Comparison of ENCODE assay signal across 1 cellular context in the genomic region with DNA sequence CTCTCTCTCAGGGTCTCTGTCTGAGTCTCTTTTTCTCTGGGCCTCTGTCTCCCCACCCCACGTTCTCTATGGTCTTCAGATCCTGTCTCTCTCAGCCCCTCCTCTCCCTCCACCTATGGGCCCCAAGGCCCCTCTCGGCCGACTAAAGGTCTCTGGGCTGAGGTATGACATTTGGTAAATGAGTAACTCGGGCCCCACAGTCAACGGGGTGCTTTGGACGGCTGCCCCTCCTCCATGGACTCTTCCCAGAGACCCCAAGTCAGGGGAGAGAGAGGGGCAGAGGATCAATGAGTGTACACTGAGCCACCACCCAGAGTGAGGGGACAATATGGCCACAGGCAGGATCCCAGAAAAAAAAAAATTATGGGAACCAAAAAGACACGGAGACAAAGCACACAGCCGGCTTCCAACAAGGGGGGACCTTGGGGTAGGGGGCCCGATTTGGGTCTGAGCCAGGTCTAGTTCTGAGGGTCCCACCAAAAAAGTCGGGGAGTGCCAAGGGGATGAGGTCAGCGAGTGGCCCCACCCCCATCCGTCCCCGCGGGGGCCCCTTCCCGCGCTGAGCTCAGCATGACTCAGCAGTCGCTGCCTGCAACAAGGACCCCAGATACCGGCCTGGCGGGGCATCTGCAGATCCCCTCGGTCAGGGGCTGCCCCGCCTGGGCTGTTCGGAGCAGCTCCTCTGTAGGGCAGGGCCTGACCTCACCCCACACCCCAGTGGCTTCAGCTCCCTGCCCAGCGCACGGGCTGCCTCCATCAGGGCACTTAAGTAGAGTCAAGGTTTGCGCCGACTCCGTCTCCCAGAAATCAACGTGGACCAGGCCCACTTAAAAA.
TF ChIP-seq lines count a peak whose summit lies in the region.

No MANE protein-coding gene starts in this region.

TF ChIP-seq in K562, 482 proteins besides CTCF, POLR2A, EP300 and RAD21 (continued from another document and continues in another):
- TF ChIP-seq, protein P1, sequence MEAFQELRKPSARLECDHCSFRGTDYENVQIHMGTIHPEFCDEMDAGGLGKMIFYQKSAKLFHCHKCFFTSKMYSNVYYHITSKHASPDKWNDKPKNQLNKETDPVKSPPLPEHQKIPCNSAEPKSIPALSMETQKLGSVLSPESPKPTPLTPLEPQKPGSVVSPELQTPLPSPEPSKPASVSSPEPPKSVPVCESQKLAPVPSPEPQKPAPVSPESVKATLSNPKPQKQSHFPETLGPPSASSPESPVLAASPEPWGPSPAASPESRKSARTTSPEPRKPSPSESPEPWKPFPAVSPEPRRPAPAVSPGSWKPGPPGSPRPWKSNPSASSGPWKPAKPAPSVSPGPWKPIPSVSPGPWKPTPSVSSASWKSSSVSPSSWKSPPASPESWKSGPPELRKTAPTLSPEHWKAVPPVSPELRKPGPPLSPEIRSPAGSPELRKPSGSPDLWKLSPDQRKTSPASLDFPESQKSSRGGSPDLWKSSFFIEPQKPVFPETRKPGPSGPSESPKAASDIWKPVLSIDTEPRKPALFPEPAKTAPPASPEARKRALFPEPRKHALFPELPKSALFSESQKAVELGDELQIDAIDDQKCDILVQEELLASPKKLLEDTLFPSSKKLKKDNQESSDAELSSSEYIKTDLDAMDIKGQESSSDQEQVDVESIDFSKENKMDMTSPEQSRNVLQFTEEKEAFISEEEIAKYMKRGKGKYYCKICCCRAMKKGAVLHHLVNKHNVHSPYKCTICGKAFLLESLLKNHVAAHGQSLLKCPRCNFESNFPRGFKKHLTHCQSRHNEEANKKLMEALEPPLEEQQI (IDR thresholded peaks at IDR 0.05): no peak
- TF ChIP-seq PHTF2 (CRISPR knock-in tag; IDR thresholded peaks at IDR 0.05) (peak; percentile 41; the same call in 1 of the 2 replicates), SMARCE1 (IDR thresholded peaks at IDR 0.05) (peak; percentile 96), ZMIZ1 (IDR thresholded peaks at IDR 0.05; ENCODE audit: low read depth in 2 of 2, low read length in 2 of 2) (peak in 1 of 2 experiments; percentile 54; a peak in 2 of 4 replicates), SRSF1 (IDR thresholded peaks at IDR 0.05; ENCODE audit: low read depth, low read length) (no peak), CBX8 (IDR thresholded peaks at IDR 0.05; ENCODE audit: borderline replicate concordance, extremely low read depth, low read depth, low read length, poor library complexity, severe bottlenecking) (no peak), RHOXF2B (CRISPR knock-in tag; conservative IDR thresholded peaks at IDR 0.05) (no peak), TRIM28 (IDR thresholded peaks at IDR 0.05) (peak; percentile 56; the same call in 1 of the 2 replicates), TGIF2 (CRISPR knock-in tag; IDR thresholded peaks at IDR 0.05) (no peak), GABPB1 (CRISPR knock-in tag; IDR thresholded peaks at IDR 0.05) (peak; percentile 61; the same call in 1 of the 2 replicates), TEAD2 (tag; IDR thresholded peaks at IDR 0.05) (no peak)
- TF ChIP-seq, protein P2, sequence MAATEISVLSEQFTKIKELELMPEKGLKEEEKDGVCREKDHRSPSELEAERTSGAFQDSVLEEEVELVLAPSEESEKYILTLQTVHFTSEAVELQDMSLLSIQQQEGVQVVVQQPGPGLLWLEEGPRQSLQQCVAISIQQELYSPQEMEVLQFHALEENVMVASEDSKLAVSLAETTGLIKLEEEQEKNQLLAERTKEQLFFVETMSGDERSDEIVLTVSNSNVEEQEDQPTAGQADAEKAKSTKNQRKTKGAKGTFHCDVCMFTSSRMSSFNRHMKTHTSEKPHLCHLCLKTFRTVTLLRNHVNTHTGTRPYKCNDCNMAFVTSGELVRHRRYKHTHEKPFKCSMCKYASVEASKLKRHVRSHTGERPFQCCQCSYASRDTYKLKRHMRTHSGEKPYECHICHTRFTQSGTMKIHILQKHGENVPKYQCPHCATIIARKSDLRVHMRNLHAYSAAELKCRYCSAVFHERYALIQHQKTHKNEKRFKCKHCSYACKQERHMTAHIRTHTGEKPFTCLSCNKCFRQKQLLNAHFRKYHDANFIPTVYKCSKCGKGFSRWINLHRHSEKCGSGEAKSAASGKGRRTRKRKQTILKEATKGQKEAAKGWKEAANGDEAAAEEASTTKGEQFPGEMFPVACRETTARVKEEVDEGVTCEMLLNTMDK (IDR thresholded peaks at IDR 0.05; ENCODE audit: borderline replicate concordance, insufficient read depth, low read depth, low read length, poor library complexity, severe bottlenecking): no peak
- TF ChIP-seq, protein P3, sequence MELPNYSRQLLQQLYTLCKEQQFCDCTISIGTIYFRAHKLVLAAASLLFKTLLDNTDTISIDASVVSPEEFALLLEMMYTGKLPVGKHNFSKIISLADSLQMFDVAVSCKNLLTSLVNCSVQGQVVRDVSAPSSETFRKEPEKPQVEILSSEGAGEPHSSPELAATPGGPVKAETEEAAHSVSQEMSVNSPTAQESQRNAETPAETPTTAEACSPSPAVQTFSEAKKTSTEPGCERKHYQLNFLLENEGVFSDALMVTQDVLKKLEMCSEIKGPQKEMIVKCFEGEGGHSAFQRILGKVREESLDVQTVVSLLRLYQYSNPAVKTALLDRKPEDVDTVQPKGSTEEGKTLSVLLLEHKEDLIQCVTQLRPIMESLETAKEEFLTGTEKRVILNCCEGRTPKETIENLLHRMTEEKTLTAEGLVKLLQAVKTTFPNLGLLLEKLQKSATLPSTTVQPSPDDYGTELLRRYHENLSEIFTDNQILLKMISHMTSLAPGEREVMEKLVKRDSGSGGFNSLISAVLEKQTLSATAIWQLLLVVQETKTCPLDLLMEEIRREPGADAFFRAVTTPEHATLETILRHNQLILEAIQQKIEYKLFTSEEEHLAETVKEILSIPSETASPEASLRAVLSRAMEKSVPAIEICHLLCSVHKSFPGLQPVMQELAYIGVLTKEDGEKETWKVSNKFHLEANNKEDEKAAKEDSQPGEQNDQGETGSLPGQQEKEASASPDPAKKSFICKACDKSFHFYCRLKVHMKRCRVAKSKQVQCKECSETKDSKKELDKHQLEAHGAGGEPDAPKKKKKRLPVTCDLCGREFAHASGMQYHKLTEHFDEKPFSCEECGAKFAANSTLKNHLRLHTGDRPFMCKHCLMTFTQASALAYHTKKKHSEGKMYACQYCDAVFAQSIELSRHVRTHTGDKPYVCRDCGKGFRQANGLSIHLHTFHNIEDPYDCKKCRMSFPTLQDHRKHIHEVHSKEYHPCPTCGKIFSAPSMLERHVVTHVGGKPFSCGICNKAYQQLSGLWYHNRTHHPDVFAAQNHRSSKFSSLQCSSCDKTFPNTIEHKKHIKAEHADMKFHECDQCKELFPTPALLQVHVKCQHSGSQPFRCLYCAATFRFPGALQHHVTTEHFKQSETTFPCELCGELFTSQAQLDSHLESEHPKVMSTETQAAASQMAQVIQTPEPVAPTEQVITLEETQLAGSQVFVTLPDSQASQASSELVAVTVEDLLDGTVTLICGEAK (IDR thresholded peaks at IDR 0.05): no peak
- TF ChIP-seq, protein P3 (CRISPR knock-in tag; IDR thresholded peaks at IDR 0.05): no peak
- TF ChIP-seq, protein P4, sequence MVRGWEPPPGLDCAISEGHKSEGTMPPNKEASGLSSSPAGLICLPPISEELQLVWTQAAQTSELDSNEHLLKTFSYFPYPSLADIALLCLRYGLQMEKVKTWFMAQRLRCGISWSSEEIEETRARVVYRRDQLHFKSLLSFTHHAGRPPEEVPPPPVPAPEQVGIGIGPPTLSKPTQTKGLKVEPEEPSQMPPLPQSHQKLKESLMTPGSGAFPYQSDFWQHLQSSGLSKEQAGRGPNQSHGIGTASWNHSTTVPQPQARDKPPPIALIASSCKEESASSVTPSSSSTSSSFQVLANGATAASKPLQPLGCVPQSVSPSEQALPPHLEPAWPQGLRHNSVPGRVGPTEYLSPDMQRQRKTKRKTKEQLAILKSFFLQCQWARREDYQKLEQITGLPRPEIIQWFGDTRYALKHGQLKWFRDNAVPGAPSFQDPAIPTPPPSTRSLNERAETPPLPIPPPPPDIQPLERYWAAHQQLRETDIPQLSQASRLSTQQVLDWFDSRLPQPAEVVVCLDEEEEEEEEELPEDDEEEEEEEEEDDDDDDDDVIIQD (CRISPR knock-in tag; IDR thresholded peaks at IDR 0.05): peak; percentile 26; the same call in 1 of the 2 replicates
- TF ChIP-seq, protein P5, sequence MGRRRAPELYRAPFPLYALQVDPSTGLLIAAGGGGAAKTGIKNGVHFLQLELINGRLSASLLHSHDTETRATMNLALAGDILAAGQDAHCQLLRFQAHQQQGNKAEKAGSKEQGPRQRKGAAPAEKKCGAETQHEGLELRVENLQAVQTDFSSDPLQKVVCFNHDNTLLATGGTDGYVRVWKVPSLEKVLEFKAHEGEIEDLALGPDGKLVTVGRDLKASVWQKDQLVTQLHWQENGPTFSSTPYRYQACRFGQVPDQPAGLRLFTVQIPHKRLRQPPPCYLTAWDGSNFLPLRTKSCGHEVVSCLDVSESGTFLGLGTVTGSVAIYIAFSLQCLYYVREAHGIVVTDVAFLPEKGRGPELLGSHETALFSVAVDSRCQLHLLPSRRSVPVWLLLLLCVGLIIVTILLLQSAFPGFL (CRISPR knock-in tag; IDR thresholded peaks at IDR 0.05): no peak
- TF ChIP-seq, protein P6, sequence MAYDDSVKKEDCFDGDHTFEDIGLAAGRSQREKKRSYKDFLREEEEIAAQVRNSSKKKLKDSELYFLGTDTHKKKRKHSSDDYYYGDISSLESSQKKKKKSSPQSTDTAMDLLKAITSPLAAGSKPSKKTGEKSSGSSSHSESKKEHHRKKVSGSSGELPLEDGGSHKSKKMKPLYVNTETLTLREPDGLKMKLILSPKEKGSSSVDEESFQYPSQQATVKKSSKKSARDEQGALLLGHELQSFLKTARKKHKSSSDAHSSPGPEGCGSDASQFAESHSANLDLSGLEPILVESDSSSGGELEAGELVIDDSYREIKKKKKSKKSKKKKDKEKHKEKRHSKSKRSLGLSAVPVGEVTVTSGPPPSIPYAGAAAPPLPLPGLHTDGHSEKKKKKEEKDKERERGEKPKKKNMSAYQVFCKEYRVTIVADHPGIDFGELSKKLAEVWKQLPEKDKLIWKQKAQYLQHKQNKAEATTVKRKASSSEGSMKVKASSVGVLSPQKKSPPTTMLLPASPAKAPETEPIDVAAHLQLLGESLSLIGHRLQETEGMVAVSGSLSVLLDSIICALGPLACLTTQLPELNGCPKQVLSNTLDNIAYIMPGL (CRISPR knock-in tag; IDR thresholded peaks at IDR 0.05): no peak
- TF ChIP-seq, protein P7, sequence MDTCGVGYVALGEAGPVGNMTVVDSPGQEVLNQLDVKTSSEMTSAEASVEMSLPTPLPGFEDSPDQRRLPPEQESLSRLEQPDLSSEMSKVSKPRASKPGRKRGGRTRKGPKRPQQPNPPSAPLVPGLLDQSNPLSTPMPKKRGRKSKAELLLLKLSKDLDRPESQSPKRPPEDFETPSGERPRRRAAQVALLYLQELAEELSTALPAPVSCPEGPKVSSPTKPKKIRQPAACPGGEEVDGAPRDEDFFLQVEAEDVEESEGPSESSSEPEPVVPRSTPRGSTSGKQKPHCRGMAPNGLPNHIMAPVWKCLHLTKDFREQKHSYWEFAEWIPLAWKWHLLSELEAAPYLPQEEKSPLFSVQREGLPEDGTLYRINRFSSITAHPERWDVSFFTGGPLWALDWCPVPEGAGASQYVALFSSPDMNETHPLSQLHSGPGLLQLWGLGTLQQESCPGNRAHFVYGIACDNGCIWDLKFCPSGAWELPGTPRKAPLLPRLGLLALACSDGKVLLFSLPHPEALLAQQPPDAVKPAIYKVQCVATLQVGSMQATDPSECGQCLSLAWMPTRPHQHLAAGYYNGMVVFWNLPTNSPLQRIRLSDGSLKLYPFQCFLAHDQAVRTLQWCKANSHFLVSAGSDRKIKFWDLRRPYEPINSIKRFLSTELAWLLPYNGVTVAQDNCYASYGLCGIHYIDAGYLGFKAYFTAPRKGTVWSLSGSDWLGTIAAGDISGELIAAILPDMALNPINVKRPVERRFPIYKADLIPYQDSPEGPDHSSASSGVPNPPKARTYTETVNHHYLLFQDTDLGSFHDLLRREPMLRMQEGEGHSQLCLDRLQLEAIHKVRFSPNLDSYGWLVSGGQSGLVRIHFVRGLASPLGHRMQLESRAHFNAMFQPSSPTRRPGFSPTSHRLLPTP (IDR thresholded peaks at IDR 0.05; ENCODE audit: borderline replicate concordance, extremely low read depth, insufficient read length): no peak
